Comparison of ENCODE assay signal across 8 cellular contexts in the genomic region with DNA sequence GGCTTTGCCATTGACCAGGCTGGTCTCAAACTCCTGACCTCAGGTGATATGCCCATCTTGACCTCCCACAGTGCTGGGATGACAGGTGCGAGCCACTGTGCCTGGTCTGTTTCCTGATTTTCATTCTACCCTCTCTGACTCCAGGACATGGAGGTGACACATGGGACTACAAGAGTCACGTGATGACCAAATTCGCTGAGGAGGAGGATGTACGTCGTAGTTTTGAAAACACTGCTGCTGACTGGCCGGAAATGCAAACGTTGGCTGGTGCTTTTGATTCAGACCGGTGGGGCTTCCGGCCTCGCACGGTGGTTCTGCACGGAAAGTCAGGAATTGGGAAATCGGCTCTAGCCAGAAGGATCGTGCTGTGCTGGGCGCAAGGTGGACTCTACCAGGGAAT. TPM values are rescaled to one million over a fixed set of nuclear protein-coding genes. Genes with fewer than 3 reads are reported as not detected.
"Had no signal": no experiment of that assay in that cellular context is flagged by ENCODE, and none has a peak within 500 bp of the region (broad histone marks: within the 10 kb centered on the region; RNA-seq: fewer than 3 reads in every experiment).

No MANE protein-coding gene starts in this region.

- FAIRE-seq: H1, H54, HTR-8/SVneo had no signal

- H2AFZ ChIP-seq: GM23338 had no signal

- DNase-seq: H9, HCEC 1CT had no signal

- ATAC-seq: GM23338 had no signal

- H3K4me3 ChIP-seq: GM23338 had no signal

- H3K4me2 ChIP-seq: GM23338 had no signal

RNA-seq across cellular contexts. Expression of gene NLRP5, which starts 40.2 kb away (rescaled TPM):
- total RNA-seq: GM23338, H1, H9, HT-29 had no signal
- polyA plus RNA-seq: GM23338, H1, IgD-negative memory B cell had no signal
